20 cellular contexts compared by ENCODE assay signal in the genomic region with DNA sequence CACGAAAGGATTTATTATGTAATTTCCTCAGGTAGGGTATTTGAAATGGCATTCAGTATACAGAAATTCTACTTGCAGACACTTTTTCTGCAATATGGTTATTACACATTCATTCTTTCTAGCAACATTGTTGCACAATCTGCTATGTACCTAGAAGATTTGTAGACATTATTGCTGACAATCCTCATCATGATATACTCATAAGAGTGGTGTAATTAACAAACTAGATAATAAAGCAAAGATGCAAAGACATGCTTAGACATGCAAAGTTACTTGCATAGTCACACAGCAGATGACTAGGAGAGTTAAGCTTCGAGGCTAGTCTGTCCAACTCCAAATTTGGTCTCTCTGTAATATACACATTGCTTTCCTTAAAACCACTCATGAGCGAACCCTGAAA.
A peak's percentile ranks its signal among the peaks of the same experiment; 100 is the strongest.
DNase-seq lines count a peak whose midpoint lies in the region; TF ChIP-seq lines count a peak whose summit lies in the region.
"Had no signal": no experiment of that assay in that cellular context is flagged by ENCODE, and none has a peak within 500 bp of the region (broad histone marks: within the 10 kb centered on the region; RNA-seq: fewer than 3 reads in every experiment).

No MANE protein-coding gene starts in this region.

- no peak overlapping the region for H3K4me3 Mint-ChIP-seq in MCF 10A (ENCODE audit: unreplicated experiment)
- H3K4me3 Mint-ChIP-seq: CD4-positive, alpha-beta memory T cell; HFFc6 had no signal

- no peaks in the 10 kb centered on the region for H3K36me3 ChIP-seq in breast epithelium
- H3K36me3 ChIP-seq: BLaER1 had no signal

- H3K4me3 ChIP-seq in breast epithelium = no peak overlapping the region
- no peak overlapping the region for H3K4me3 ChIP-seq in epithelial cell of esophagus (ENCODE audit: low read length)
- H3K4me3 ChIP-seq: BLaER1 had no signal

- intact Hi-C loops in MCF 10A (cut with micrococcal nuclease) = no loop called here
- intact Hi-C loops in breast epithelium (cut with DNase I; ENCODE audit: low total_unique reads) = no loop called here

- no TSS peak for BruUV-seq in MCF 10A (replicated peaks; lab: Mats Ljungman, UMichigan)

- DNase-seq in MCF 10A (ENCODE audit: unreplicated experiment) = peak; percentile 31
- DNase-seq in breast epithelium (ENCODE audit: low spot score in 2 of 2) = no peak
- DNase-seq in RWPE1 (ENCODE audit: low spot score) = peak; percentile 30
- DNase-seq in epithelial cell of esophagus (ENCODE audit: low read depth) = peak; percentile 84
- peak; percentile 12 for DNase-seq in iris pigment epithelial cell (ENCODE audit: low read depth)
- no peak for DNase-seq in GDM1 (lab: John Stamatoyannopoulos, UW)
- no peak for DNase-seq in stimulated activated CD4-positive, alpha-beta T cell treated with anti-CD3 and anti-CD28 coated beads, Interleukin-15, amount 100 ng/mL, for 24 hours
- no peak for DNase-seq in erythroblast (lab: John Stamatoyannopoulos, UW)
- DNase-seq: 8988T; Calu3; CD4-positive, alpha-beta memory T cell; DMS 273 treated with DMSO at 0.1 percent for 48 hours; DMS53; DND-41; EL; GOT3; H7; HFFc6 had no signal

- H3K4me1 ChIP-seq in breast epithelium = no peaks in the 10 kb centered on the region
- H3K4me1 ChIP-seq: BLaER1 had no signal

- H3K27me3 ChIP-seq in breast epithelium = no peaks in the 10 kb centered on the region
- H3K27me3 ChIP-seq: BLaER1 had no signal

- no peaks in the 10 kb centered on the region for H3K36me3 Mint-ChIP-seq in MCF 10A (ENCODE audit: insufficient read depth, unreplicated experiment)
- H3K36me3 Mint-ChIP-seq: CD14-positive monocyte; CD4-positive, alpha-beta memory T cell had no signal

- CTCF ChIA-PET in MCF 10A (lab: Yijun Ruan, JAX) = no interaction called here
- CTCF ChIA-PET in RWPE1 (lab: Yijun Ruan, JAX) = no interaction called here

- POLR2A ChIA-PET in MCF 10A (lab: Yijun Ruan, JAX) (interaction anchor here (1.2 kb wide), 1 partner anchor 22 kb away, joined by 4 read pairs; no protein-coding TSS in a partner anchor), RWPE1 (lab: Yijun Ruan, JAX; ENCODE audit: low non-redundant PET) (no interaction called here)

- peaks cover 7% of the 10 kb centered on the region for H3K4me1 Mint-ChIP-seq in MCF 10A (ENCODE audit: insufficient read depth, unreplicated experiment)
- H3K4me1 Mint-ChIP-seq: CD14-positive monocyte; CD4-positive, alpha-beta memory T cell had no signal

- H3K27me3 Mint-ChIP-seq in MCF 10A (ENCODE audit: insufficient read depth, unreplicated experiment) = no peaks in the 10 kb centered on the region
- H3K27me3 Mint-ChIP-seq: CD4-positive, alpha-beta memory T cell had no signal

- no peak overlapping the region for H3K27ac ChIP-seq in breast epithelium
- H3K27ac ChIP-seq in RWPE1 = no peak overlapping the region
- H3K27ac ChIP-seq: BLaER1 had no signal

- no peak overlapping the region for H3K27ac Mint-ChIP-seq in MCF 10A (ENCODE audit: low read depth, unreplicated experiment)
- H3K27ac Mint-ChIP-seq: CD14-positive monocyte; CD4-positive, alpha-beta memory T cell; HFFc6 had no signal

- TF ChIP-seq POLR2A in breast epithelium (IDR thresholded peaks at IDR 0.05) = no peak
- TF ChIP-seq POLR2A in erythroblast (IDR thresholded peaks at IDR 0.05; ENCODE audit: low read length) = no peak

- TF ChIP-seq CTCF in MCF 10A (IDR thresholded peaks at IDR 0.05; ENCODE audit: unreplicated experiment) = no peak
- TF ChIP-seq CTCF in breast epithelium (IDR thresholded peaks at IDR 0.05) = no peak
- TF ChIP-seq CTCF in RWPE1 (conservative IDR thresholded peaks at IDR 0.05; ENCODE audit: low read depth) = no peak
- TF ChIP-seq CTCF in epithelial cell of esophagus (IDR thresholded peaks at IDR 0.05; ENCODE audit: insufficient read depth, low read depth, low read length, missing control alignments) = no peak

- H3K9me3 ChIP-seq in breast epithelium = no peaks in the 10 kb centered on the region
- H3K9me3 ChIP-seq: BLaER1 had no signal

- no peaks in the 10 kb centered on the region for H3K9me3 Mint-ChIP-seq in MCF 10A (ENCODE audit: unreplicated experiment)

Comparison
In these comparisons a context has a peak if more than half of its experiments do, and no peak if none do; other contexts are left out.
1. DNase-seq: peak in MCF 10A (single experiment), RWPE1 (single experiment), epithelial cell of esophagus (single experiment) and iris pigment epithelial cell (single experiment); none in breast epithelium (0 of 2), GDM1 (single experiment), stimulated activated CD4-positive, alpha-beta T cell treated with anti-CD3 and anti-CD28 coated beads, Interleukin-15, amount 100 ng/mL, for 24 hours (single experiment) and erythroblast (0 of 2).